ENCODE assay signal across 1 cellular context in the genomic region with DNA sequence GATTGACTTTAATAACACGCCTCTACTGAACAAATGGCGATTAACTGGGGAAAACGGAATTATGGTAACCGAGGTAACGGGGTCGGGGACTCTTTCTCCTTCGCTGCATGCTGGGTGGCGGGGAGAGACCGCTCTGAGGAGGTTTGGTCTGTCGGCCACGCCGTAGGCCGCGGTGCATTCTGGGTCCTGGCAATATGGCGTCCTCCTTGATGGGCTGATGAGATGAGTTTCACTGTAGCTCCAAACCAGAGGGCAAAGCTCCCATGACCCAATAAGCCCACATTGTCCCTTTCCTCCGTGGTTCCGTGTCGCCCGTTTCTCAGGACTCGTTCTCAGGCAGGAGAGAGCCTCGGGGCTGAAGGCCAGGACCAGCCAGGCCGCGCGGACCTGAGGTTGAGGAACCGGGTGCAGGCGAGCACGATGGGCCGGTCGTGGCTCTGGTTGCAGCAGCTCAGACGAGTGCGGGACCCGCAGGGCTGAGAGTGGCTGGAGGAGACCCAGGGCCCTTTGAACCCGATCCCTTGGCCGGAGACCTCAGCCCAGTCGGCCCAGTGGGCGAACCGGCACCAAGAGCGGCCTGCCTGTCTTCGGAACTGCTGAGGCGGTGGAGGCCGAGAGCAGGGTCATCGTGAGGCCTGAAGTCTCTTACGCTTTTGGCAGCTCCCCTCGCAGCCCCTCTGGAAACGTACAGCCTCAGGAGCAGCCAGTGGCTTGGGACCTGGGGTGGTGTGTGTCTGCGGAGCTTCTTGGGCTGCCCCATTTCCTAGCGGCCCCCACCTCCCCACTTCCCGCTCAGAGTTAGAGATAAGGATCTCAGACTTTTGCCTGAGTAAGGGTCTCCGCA.
A peak's percentile ranks its signal among the peaks of the same experiment; 100 is the strongest.
TF ChIP-seq lines count a peak whose summit lies in the region.

A gene with protein sequence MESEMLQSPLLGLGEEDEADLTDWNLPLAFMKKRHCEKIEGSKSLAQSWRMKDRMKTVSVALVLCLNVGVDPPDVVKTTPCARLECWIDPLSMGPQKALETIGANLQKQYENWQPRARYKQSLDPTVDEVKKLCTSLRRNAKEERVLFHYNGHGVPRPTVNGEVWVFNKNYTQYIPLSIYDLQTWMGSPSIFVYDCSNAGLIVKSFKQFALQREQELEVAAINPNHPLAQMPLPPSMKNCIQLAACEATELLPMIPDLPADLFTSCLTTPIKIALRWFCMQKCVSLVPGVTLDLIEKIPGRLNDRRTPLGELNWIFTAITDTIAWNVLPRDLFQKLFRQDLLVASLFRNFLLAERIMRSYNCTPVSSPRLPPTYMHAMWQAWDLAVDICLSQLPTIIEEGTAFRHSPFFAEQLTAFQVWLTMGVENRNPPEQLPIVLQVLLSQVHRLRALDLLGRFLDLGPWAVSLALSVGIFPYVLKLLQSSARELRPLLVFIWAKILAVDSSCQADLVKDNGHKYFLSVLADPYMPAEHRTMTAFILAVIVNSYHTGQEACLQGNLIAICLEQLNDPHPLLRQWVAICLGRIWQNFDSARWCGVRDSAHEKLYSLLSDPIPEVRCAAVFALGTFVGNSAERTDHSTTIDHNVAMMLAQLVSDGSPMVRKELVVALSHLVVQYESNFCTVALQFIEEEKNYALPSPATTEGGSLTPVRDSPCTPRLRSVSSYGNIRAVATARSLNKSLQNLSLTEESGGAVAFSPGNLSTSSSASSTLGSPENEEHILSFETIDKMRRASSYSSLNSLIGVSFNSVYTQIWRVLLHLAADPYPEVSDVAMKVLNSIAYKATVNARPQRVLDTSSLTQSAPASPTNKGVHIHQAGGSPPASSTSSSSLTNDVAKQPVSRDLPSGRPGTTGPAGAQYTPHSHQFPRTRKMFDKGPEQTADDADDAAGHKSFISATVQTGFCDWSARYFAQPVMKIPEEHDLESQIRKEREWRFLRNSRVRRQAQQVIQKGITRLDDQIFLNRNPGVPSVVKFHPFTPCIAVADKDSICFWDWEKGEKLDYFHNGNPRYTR (N-terminal part only) (plus strand): TSS at position 184 of the 844 bp plus-strand sequence. CDS start 792 bp downstream, outside the sequence.

TF ChIP-seq in HepG2, 621 proteins besides CTCF, POLR2A, EP300 and RAD21 (continued from another document and continues in another):
- peak; percentile 83 for TF ChIP-seq IKZF4 (CRISPR knock-in tag; IDR thresholded peaks at IDR 0.05; ENCODE audit: borderline replicate concordance, low read depth, not compliant biosample characterization)
- TF ChIP-seq, protein P1, sequence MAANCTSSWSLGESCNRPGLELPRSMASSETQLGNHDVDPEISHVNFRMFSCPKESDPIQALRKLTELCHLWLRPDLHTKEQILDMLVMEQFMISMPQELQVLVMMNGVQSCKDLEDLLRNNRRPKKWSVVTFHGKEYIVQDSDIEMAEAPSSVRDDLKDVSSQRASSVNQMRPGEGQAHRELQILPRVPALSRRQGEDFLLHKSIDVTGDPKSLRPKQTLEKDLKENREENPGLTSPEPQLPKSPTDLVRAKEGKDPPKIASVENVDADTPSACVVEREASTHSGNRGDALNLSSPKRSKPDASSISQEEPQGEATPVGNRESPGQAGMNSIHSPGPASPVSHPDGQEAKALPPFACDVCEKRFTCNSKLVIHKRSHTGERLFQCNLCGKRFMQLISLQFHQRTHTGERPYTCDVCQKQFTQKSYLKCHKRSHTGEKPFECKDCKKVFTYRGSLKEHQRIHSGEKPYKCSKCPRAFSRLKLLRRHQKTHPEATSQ (CRISPR knock-in tag; IDR thresholded peaks at IDR 0.05; ENCODE audit: borderline replicate concordance): peak; percentile 46; the same call in 1 of the 2 replicates
- TF ChIP-seq ZNF292 (CRISPR knock-in tag; IDR thresholded peaks at IDR 0.05; ENCODE audit: borderline replicate concordance, low read depth): no peak
- TF ChIP-seq ADNP (CRISPR knock-in tag; IDR thresholded peaks at IDR 0.05): no peak
- peak; percentile 87 for TF ChIP-seq ZBTB7B (CRISPR knock-in tag; IDR thresholded peaks at IDR 0.05)
- TF ChIP-seq, protein P2, sequence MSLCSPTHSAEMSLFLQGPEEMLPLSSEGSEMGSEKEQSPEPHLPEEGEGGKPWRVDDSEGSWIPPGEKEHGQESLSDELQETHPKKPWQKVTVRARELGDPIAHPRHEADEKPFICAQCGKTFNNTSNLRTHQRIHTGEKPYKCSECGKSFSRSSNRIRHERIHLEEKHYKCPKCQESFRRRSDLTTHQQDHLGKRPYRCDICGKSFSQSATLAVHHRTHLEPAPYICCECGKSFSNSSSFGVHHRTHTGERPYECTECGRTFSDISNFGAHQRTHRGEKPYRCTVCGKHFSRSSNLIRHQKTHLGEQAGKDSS (CRISPR knock-in tag; IDR thresholded peaks at IDR 0.05; ENCODE audit: borderline replicate concordance, low read depth): peak; percentile 91; the same call in 1 of the 2 replicates
- TF ChIP-seq ZNF713 (CRISPR knock-in tag; IDR thresholded peaks at IDR 0.05): peak; percentile 72; the same call in 1 of the 2 replicates
- TF ChIP-seq, protein P3, sequence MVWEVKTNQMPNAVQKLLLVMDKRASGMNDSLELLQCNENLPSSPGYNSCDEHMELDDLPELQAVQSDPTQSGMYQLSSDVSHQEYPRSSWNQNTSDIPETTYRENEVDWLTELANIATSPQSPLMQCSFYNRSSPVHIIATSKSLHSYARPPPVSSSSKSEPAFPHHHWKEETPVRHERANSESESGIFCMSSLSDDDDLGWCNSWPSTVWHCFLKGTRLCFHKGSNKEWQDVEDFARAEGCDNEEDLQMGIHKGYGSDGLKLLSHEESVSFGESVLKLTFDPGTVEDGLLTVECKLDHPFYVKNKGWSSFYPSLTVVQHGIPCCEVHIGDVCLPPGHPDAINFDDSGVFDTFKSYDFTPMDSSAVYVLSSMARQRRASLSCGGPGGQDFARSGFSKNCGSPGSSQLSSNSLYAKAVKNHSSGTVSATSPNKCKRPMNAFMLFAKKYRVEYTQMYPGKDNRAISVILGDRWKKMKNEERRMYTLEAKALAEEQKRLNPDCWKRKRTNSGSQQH (CRISPR knock-in tag; IDR thresholded peaks at IDR 0.05; ENCODE audit: low read depth): peak; percentile 94
- peak; percentile 83 for TF ChIP-seq BRCA1 (CRISPR knock-in tag; IDR thresholded peaks at IDR 0.05)
- TF ChIP-seq HMG20A (CRISPR knock-in tag; IDR thresholded peaks at IDR 0.05; ENCODE audit: borderline replicate concordance): peak; percentile 31; the same call in 1 of the 2 replicates
- TF ChIP-seq DNMT3B (CRISPR knock-in tag; conservative IDR thresholded peaks at IDR 0.05): peak; percentile 90; the same call in 1 of the 2 replicates
- peak; percentile 86; the same call in 1 of the 2 replicates for TF ChIP-seq ZNF256 (CRISPR knock-in tag; conservative IDR thresholded peaks at IDR 0.05)
- TF ChIP-seq LCORL (IDR thresholded peaks at IDR 0.05): no peak; the same call in 1 of the 2 replicates
- peak; percentile 46; the same call in 1 of the 2 replicates for TF ChIP-seq LCORL (CRISPR knock-in tag; IDR thresholded peaks at IDR 0.05)
- no peak for TF ChIP-seq CBX2 (IDR thresholded peaks at IDR 0.05; ENCODE audit: low read depth, low read length)
- no peak for TF ChIP-seq CBX2 (CRISPR knock-in tag; IDR thresholded peaks at IDR 0.05; ENCODE audit: low read depth)
- TF ChIP-seq, protein P4, sequence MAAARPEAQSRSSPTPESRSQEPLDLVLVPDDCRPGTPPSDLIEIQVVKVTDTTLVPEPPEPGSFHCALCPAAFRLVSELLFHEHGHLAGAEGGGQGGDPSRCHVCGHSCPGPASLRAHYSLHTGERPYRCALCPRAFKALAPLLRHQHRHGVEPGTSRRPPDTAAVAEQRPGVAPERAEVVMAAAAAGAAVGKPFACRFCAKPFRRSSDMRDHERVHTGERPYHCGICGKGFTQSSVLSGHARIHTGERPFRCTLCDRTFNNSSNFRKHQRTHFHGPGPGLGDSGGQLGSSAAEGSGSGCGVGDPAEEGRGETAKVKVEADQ (CRISPR knock-in tag; IDR thresholded peaks at IDR 0.05; ENCODE audit: borderline replicate concordance): peak; percentile 88
- TF ChIP-seq ZBTB21 (CRISPR knock-in tag; IDR thresholded peaks at IDR 0.05): no peak
- TF ChIP-seq ZNF468 (CRISPR knock-in tag; IDR thresholded peaks at IDR 0.05): no peak; the same call in 1 of the 2 replicates
- TF ChIP-seq NFIB (CRISPR knock-in tag; IDR thresholded peaks at IDR 0.05; ENCODE audit: borderline replicate concordance): no peak
- TF ChIP-seq, protein P5, sequence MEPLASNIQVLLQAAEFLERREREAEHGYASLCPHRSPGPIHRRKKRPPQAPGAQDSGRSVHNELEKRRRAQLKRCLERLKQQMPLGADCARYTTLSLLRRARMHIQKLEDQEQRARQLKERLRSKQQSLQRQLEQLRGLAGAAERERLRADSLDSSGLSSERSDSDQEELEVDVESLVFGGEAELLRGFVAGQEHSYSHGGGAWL (CRISPR knock-in tag; IDR thresholded peaks at IDR 0.05): peak; percentile 82
- no peak for TF ChIP-seq ZNF282 (IDR thresholded peaks at IDR 0.05; ENCODE audit: partially characterized antibody)
- TF ChIP-seq ZNF17 (CRISPR knock-in tag; IDR thresholded peaks at IDR 0.05): 0 out of 2 replicates have a peak, but pooled peaks have one; percentile 51
- TF ChIP-seq, protein P6, sequence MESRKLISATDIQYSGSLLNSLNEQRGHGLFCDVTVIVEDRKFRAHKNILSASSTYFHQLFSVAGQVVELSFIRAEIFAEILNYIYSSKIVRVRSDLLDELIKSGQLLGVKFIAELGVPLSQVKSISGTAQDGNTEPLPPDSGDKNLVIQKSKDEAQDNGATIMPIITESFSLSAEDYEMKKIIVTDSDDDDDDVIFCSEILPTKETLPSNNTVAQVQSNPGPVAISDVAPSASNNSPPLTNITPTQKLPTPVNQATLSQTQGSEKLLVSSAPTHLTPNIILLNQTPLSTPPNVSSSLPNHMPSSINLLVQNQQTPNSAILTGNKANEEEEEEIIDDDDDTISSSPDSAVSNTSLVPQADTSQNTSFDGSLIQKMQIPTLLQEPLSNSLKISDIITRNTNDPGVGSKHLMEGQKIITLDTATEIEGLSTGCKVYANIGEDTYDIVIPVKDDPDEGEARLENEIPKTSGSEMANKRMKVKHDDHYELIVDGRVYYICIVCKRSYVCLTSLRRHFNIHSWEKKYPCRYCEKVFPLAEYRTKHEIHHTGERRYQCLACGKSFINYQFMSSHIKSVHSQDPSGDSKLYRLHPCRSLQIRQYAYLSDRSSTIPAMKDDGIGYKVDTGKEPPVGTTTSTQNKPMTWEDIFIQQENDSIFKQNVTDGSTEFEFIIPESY (CRISPR knock-in tag; IDR thresholded peaks at IDR 0.05): peak; percentile 83
- TF ChIP-seq, protein P7, sequence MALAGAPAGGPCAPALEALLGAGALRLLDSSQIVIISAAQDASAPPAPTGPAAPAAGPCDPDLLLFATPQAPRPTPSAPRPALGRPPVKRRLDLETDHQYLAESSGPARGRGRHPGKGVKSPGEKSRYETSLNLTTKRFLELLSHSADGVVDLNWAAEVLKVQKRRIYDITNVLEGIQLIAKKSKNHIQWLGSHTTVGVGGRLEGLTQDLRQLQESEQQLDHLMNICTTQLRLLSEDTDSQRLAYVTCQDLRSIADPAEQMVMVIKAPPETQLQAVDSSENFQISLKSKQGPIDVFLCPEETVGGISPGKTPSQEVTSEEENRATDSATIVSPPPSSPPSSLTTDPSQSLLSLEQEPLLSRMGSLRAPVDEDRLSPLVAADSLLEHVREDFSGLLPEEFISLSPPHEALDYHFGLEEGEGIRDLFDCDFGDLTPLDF (CRISPR knock-in tag; IDR thresholded peaks at IDR 0.05): peak; percentile 71
- TF ChIP-seq SAFB2 (CRISPR knock-in tag; IDR thresholded peaks at IDR 0.05; ENCODE audit: borderline replicate concordance, low read depth): peak; percentile 82; the same call in 1 of the 2 replicates
- peak; percentile 95 for TF ChIP-seq SMAD1 (CRISPR knock-in tag; IDR thresholded peaks at IDR 0.05; ENCODE audit: borderline replicate concordance, low read depth)
- TF ChIP-seq, protein P8, sequence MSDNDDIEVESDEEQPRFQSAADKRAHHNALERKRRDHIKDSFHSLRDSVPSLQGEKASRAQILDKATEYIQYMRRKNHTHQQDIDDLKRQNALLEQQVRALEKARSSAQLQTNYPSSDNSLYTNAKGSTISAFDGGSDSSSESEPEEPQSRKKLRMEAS (IDR thresholded peaks at IDR 0.05): peak; percentile 96
- TF ChIP-seq ZNF777 (CRISPR knock-in tag; IDR thresholded peaks at IDR 0.05): peak; percentile 65
- peak; percentile 52; the same call in 1 of the 2 replicates for TF ChIP-seq RBAK (CRISPR knock-in tag; IDR thresholded peaks at IDR 0.05)
- no peak for TF ChIP-seq CREB1 (IDR thresholded peaks at IDR 0.05)
- no peak for TF ChIP-seq CREB1 (CRISPR knock-in tag; IDR thresholded peaks at IDR 0.05)
- no peak; the same call in 1 of the 2 replicates for TF ChIP-seq ZNF3 (CRISPR knock-in tag; IDR thresholded peaks at IDR 0.05)
- peak; percentile 64 for TF ChIP-seq NCOA2 (CRISPR knock-in tag; IDR thresholded peaks at IDR 0.05)
- TF ChIP-seq ZNF547 (CRISPR knock-in tag; IDR thresholded peaks at IDR 0.05): peak; percentile 80; the same call in 1 of the 2 replicates
- TF ChIP-seq, protein P9, sequence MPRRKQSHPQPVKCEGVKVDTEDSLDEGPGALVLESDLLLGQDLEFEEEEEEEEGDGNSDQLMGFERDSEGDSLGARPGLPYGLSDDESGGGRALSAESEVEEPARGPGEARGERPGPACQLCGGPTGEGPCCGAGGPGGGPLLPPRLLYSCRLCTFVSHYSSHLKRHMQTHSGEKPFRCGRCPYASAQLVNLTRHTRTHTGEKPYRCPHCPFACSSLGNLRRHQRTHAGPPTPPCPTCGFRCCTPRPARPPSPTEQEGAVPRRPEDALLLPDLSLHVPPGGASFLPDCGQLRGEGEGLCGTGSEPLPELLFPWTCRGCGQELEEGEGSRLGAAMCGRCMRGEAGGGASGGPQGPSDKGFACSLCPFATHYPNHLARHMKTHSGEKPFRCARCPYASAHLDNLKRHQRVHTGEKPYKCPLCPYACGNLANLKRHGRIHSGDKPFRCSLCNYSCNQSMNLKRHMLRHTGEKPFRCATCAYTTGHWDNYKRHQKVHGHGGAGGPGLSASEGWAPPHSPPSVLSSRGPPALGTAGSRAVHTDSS (CRISPR knock-in tag; conservative IDR thresholded peaks at IDR 0.05): 0 out of 2 replicates have a peak, but pooled peaks have one; percentile 86
- TF ChIP-seq SMARCE1 (IDR thresholded peaks at IDR 0.05; ENCODE audit: borderline replicate concordance): no peak
- TF ChIP-seq, protein P10, sequence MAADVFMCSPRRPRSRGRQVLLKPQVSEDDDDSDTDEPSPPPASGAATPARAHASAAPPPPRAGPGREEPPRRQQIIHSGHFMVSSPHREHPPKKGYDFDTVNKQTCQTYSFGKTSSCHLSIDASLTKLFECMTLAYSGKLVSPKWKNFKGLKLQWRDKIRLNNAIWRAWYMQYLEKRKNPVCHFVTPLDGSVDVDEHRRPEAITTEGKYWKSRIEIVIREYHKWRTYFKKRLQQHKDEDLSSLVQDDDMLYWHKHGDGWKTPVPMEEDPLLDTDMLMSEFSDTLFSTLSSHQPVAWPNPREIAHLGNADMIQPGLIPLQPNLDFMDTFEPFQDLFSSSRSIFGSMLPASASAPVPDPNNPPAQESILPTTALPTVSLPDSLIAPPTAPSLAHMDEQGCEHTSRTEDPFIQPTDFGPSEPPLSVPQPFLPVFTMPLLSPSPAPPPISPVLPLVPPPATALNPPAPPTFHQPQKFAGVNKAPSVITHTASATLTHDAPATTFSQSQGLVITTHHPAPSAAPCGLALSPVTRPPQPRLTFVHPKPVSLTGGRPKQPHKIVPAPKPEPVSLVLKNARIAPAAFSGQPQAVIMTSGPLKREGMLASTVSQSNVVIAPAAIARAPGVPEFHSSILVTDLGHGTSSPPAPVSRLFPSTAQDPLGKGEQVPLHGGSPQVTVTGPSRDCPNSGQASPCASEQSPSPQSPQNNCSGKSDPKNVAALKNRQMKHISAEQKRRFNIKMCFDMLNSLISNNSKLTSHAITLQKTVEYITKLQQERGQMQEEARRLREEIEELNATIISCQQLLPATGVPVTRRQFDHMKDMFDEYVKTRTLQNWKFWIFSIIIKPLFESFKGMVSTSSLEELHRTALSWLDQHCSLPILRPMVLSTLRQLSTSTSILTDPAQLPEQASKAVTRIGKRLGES (CRISPR knock-in tag; IDR thresholded peaks at IDR 0.05; ENCODE audit: borderline replicate concordance): no peak; the same call in 1 of the 2 replicates
